14 cellular contexts compared by ENCODE assay signal in the genomic region with DNA sequence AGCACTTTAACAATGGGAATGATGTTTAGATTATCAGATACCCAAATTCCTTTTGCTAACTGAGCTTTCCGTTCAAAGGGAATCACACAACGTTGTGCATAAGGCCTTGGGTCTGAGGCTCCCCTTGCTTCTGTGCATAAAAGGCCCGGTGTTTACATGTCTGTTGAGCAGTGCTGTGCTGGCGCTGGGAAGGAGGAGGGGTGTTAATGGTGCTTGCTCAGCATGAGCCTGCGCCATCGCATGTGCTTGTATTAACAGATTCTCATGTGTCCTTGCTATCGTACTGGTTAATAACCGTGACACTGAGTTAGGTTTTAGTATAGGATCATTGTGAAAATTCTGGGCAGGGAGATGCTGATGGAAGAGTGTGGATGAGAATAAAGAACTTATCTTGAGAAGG.
DNase-seq lines count a peak whose midpoint lies in the region; ATAC-seq, FAIRE-seq and TF ChIP-seq lines count a peak whose summit lies in the region.
"Had no signal": no experiment of that assay in that cellular context is flagged by ENCODE, and none has a peak within 500 bp of the region (broad histone marks: within the 10 kb centered on the region; RNA-seq: fewer than 3 reads in every experiment).

No MANE protein-coding gene starts in this region.

- no peak for TF ChIP-seq RAD21 in IMR-90 (IDR thresholded peaks at IDR 0.05; ENCODE audit: low read length)
- TF ChIP-seq RAD21 in GM12878 (IDR thresholded peaks at IDR 0.05; ENCODE audit: insufficient read depth, low read depth, low read length): no peak

- POLR2A ChIA-PET in IMR-90 (lab: Charles Lee; ENCODE audit: unreplicated experiment): no interaction called here
- POLR2A ChIA-PET in GM12878 (lab: Charles Lee): no interaction called here
- POLR2A ChIA-PET in naive thymus-derived CD4-positive, alpha-beta T cell (lab: Charles Lee): interaction anchor here (0.7 kb wide), 1 partner anchor 18 kb away, joined by 3 read pairs; no protein-coding TSS in a partner anchor

- H4K20me1 ChIP-seq in IMR-90 (ENCODE audit: insufficient read depth, low read length) (no peaks in the 10 kb centered on the region), GM12878 (ENCODE audit: control insufficient read depth, insufficient read depth) (no peaks in the 10 kb centered on the region)

- H3K14ac ChIP-seq in IMR-90 (replicated peaks; ENCODE audit: low read depth, low read length): peak overlapping the region; percentile 10; the same call in 1 of the 2 replicates

- H2AFZ ChIP-seq in IMR-90 (replicated peaks; ENCODE audit: low read length, poor library complexity) (peak overlapping the region; percentile 64), GM12878 (ENCODE audit: control insufficient read depth, low read depth, low read length) (no peak overlapping the region)

- ATAC-seq in CD4-positive, CD25-positive, alpha-beta regulatory T cell (ENCODE audit: low read depth in 2 of 2): no peak
- ATAC-seq in IMR-90 (ENCODE audit: low read depth): peak; percentile 75
- no peak for ATAC-seq in GM12878
- no peak for ATAC-seq in naive thymus-derived CD4-positive, alpha-beta T cell
- no peak for ATAC-seq in HG02588 (IDR thresholded peaks at IDR 0.05; ENCODE audit: unreplicated experiment)

- no peak overlapping the region; the same call in 1 of the 2 replicates for H2AK5ac ChIP-seq in IMR-90 (ENCODE audit: low read depth, low read length)

- H3K36me3 ChIP-seq in CD4-positive, CD25-positive, alpha-beta regulatory T cell (ENCODE audit: control insufficient read depth, insufficient read depth, low read length): peaks cover 87% of the 10 kb centered on the region
- H3K36me3 ChIP-seq in IMR-90 (ENCODE audit: control insufficient read depth, insufficient read depth, low read length) (peaks cover 8% of the 10 kb centered on the region), GM12878 (ENCODE audit: control insufficient read depth in 2 of 2, insufficient read depth in 2 of 2, low read length in 1 of 2) (peaks cover 26 to 38% of the 10 kb centered on the region in 2 experiments)
- peaks cover 16 to 84% (median 53%) of the 10 kb centered on the region in 3 experiments for H3K36me3 ChIP-seq in naive thymus-derived CD4-positive, alpha-beta T cell (ENCODE audit: control insufficient read depth in 2 of 3, insufficient read depth in 3 of 3, low read length in 3 of 3)
- H3K36me3 ChIP-seq: adrenal gland had no signal

- WGBS in IMR-90 (ENCODE audit: extremely low coverage in 2 of 2, insufficient read length in 1 of 2), 2 experiments: 29% methylated on average over 5 of the region's 8 CpGs; no CpG with 5 or more reads in 1 of the 2 experiments
- 73% methylated on average over 8 of the region's 8 CpGs for WGBS in GM12878 (ENCODE audit: insufficient coverage, insufficient replicate concordance, low lambda C conversion rate, missing lambda C conversion rate)

- H3K27ac ChIP-seq in CD4-positive, CD25-positive, alpha-beta regulatory T cell (ENCODE audit: insufficient read depth, low read length, poor library complexity, severe bottlenecking): no peak overlapping the region
- H3K27ac ChIP-seq in IMR-90 (ENCODE audit: insufficient read depth, low read length) (no peak overlapping the region; the same call in 1 of the 2 replicates), GM12878 (ENCODE audit: control insufficient read depth, insufficient read depth) (no peak overlapping the region)
- peak overlapping the region; percentile 30 for H3K27ac ChIP-seq in naive thymus-derived CD4-positive, alpha-beta T cell (ENCODE audit: low read depth, low read length)
- H3K27ac ChIP-seq: adrenal gland, SJSA1 had no signal

- peak overlapping the region; percentile 5; the same call in 1 of the 2 replicates for H4K5ac ChIP-seq in IMR-90 (ENCODE audit: low read depth, low read length)

- CTCF ChIA-PET in IMR-90 (lab: Yijun Ruan, JAX) (interaction anchor here (0.7 kb wide), 1 partner anchor 118 kb away, joined by 4 read pairs; no protein-coding TSS in a partner anchor), GM12878 (lab: Yijun Ruan, JAX) (no interaction called here)
- CTCF ChIA-PET in naive thymus-derived CD4-positive, alpha-beta T cell (lab: Charles Lee): interaction anchor here (1.0 kb wide), 1 partner anchor 324 kb away, joined by 3 read pairs; no protein-coding TSS in a partner anchor

- FAIRE-seq in GM12878 (lab: Jason Lieb, UNC): no peak

- H3K4me1 Mint-ChIP-seq in CD4-positive, CD25-positive, alpha-beta regulatory T cell: peaks cover 0 to 20% (median 1%) of the 10 kb centered on the region in 4 donors
- peaks cover 0 to 16% (median 7%) of the 10 kb centered on the region in 7 donors for H3K4me1 Mint-ChIP-seq in naive thymus-derived CD4-positive, alpha-beta T cell

- H3K9ac ChIP-seq in IMR-90 (ENCODE audit: low read depth, low read length) (no peak overlapping the region), GM12878 (ENCODE audit: control insufficient read depth, insufficient read depth, low read length) (no peak overlapping the region)

- H3K4me2 ChIP-seq in IMR-90 (ENCODE audit: low read depth, low read length) (peak overlapping the region; percentile 7; the same call in 1 of the 2 replicates), GM12878 (ENCODE audit: control insufficient read depth, insufficient read depth) (no peak overlapping the region)

- DNase-seq in CD4-positive, CD25-positive, alpha-beta regulatory T cell: no peak
- peak; percentile 45 for DNase-seq in IMR-90
- no peak for DNase-seq in GM12878 (ENCODE audit: low read depth, low spot score)
- no peak for DNase-seq in naive thymus-derived CD4-positive, alpha-beta T cell
- no peak for DNase-seq in GM19238 (ENCODE audit: insufficient read length, low spot score)
- DNase-seq in HuH-7 (ENCODE audit: low spot score): no peak
- DNase-seq in COR-L47 (lab: John Stamatoyannopoulos, UW): no peak
- DNase-seq: adrenal gland, C1 segment of cervical spinal cord, NCI-H1105 treated with DMSO at 0.1 percent for 48 hours had no signal

- no peak overlapping the region for H3K4ac ChIP-seq in IMR-90 (ENCODE audit: low read depth, low read length)

- H3K9me3 Mint-ChIP-seq in CD4-positive, CD25-positive, alpha-beta regulatory T cell: peaks cover 0 to 2% (median 0%) of the 10 kb centered on the region in 7 donors
- peaks cover 0 to 6% (median 0%) of the 10 kb centered on the region in 11 donors for H3K9me3 Mint-ChIP-seq in naive thymus-derived CD4-positive, alpha-beta T cell

- H3K79me2 ChIP-seq in GM12878 (ENCODE audit: control insufficient read depth, insufficient read depth, low read length): no peaks in the 10 kb centered on the region

- in situ Hi-C loops in IMR-90 (cut with MboI; ENCODE audit: low sequenced_read_pairs): no loop called here
- in situ Hi-C loops in GM12878 (cut with MboI): no loop called here

- H2BK15ac ChIP-seq in IMR-90 (ENCODE audit: low read depth, low read length): no peak overlapping the region

- H2BK5ac ChIP-seq in IMR-90 (ENCODE audit: low read depth, low read length, poor library complexity, severe bottlenecking): no peak overlapping the region

- no peaks in the 10 kb centered on the region for H3K9me3 ChIP-seq in CD4-positive, CD25-positive, alpha-beta regulatory T cell (ENCODE audit: control insufficient read depth in 2 of 2, low read length in 2 of 2)
- H3K9me3 ChIP-seq in IMR-90 (ENCODE audit: control insufficient read depth, insufficient read depth, low read length) (no peaks in the 10 kb centered on the region), GM12878 (replicated peaks; ENCODE audit: control insufficient read depth, insufficient read depth, low read length) (no peaks in the 10 kb centered on the region)
- no peaks in the 10 kb centered on the region for H3K9me3 ChIP-seq in naive thymus-derived CD4-positive, alpha-beta T cell (ENCODE audit: control insufficient read depth in 2 of 3, low read length in 3 of 3)
- H3K9me3 ChIP-seq: adrenal gland, right atrium auricular region, SJSA1 had no signal

- no peaks in the 10 kb centered on the region for H3K4me1 ChIP-seq in CD4-positive, CD25-positive, alpha-beta regulatory T cell (ENCODE audit: control insufficient read depth, insufficient read depth, low read length, poor library complexity, severe bottlenecking)
- H3K4me1 ChIP-seq in IMR-90 (ENCODE audit: control insufficient read depth, insufficient read depth, low read length) (peaks cover 13% of the 10 kb centered on the region), GM12878 (ENCODE audit: control insufficient read depth, insufficient read depth, low read length) (no peaks in the 10 kb centered on the region)
- no peaks in the 10 kb centered on the region for H3K4me1 ChIP-seq in naive thymus-derived CD4-positive, alpha-beta T cell (ENCODE audit: control insufficient read depth in 2 of 2, insufficient read depth in 2 of 2, low read length in 2 of 2)
- H3K4me1 ChIP-seq: SJSA1 had no signal

- H3K4me3 ChIP-seq in CD4-positive, CD25-positive, alpha-beta regulatory T cell (ENCODE audit: low read depth, low read length): no peak overlapping the region
- H3K4me3 ChIP-seq in IMR-90 (ENCODE audit: insufficient read depth, low read depth, low read length) (no peak overlapping the region), GM12878 (no peak overlapping the region)
- H3K4me3 ChIP-seq in naive thymus-derived CD4-positive, alpha-beta T cell (ENCODE audit: low read length): no peak overlapping the region
- H3K4me3 ChIP-seq: adrenal gland, coronary artery, right atrium auricular region, SJSA1 had no signal

- dilution Hi-C loops in IMR-90 (cut with HindIII; ENCODE audit: low sequenced_read_pairs, unreplicated experiment): no loop called here

- H4K8ac ChIP-seq in IMR-90 (ENCODE audit: low read depth in 2 of 2, low read length in 2 of 2): peak overlapping the region in 1 of 2 experiments; percentile 34; a peak in 2 of 4 replicates

- H3K23ac ChIP-seq in IMR-90 (ENCODE audit: low read depth, low read length): no peak overlapping the region

- no peaks in the 10 kb centered on the region; the same call in 1 of the 2 replicates for H3K9me1 ChIP-seq in IMR-90 (ENCODE audit: insufficient read depth, low read length)

- no peak overlapping the region for H4K91ac ChIP-seq in IMR-90 (ENCODE audit: insufficient read depth, low read depth, low read length)

- no peak for TF ChIP-seq CTCF in IMR-90 (conservative IDR thresholded peaks at IDR 0.05; ENCODE audit: low read depth, low read length)
- no peak for TF ChIP-seq CTCF in GM12878 (IDR thresholded peaks at IDR 0.05 in 2 of 3, conservative IDR thresholded peaks at IDR 0.05 in 1 of 3; ENCODE audit: control insufficient read depth in 2 of 3, extremely low read depth in 1 of 3, insufficient read depth in 1 of 3, low read depth in 3 of 3, low read length in 3 of 3)

- H2BK120ac ChIP-seq in IMR-90 (ENCODE audit: low read depth, low read length): no peak overlapping the region

- TF ChIP-seq POLR2A in IMR-90 (IDR thresholded peaks at IDR 0.05; ENCODE audit: low read depth, low read length) (no peak), GM12878 (IDR thresholded peaks at IDR 0.05; ENCODE audit: low read depth, low read length) (no peak)

- peak overlapping the region in 2 of 3 donors; percentile 33 to 73 for H3K27ac Mint-ChIP-seq in CD4-positive, CD25-positive, alpha-beta regulatory T cell
- H3K27ac Mint-ChIP-seq in naive thymus-derived CD4-positive, alpha-beta T cell: peak overlapping the region in 7 of 9 donors; percentile 22 to 85 (median 59)

- no peaks in the 10 kb centered on the region for H3K79me1 ChIP-seq in IMR-90 (ENCODE audit: low read depth in 1 of 2, low read length in 2 of 2)

- BruUV-seq in IMR-90 (replicated peaks; lab: Mats Ljungman, UMichigan): no TSS peak
- TSS peak; percentile 6 for BruUV-seq in GM12878 (replicated peaks; lab: Mats Ljungman, UMichigan)

- H3K27me3 Mint-ChIP-seq in CD4-positive, CD25-positive, alpha-beta regulatory T cell: no peaks in the 10 kb centered on the region
- H3K27me3 Mint-ChIP-seq in naive thymus-derived CD4-positive, alpha-beta T cell: no peaks in the 10 kb centered on the region

- H3K36me3 Mint-ChIP-seq in CD4-positive, CD25-positive, alpha-beta regulatory T cell: peaks cover 56% of the 10 kb centered on the region
- H3K36me3 Mint-ChIP-seq in naive thymus-derived CD4-positive, alpha-beta T cell: peaks cover 12 to 69% (median 34%) of the 10 kb centered on the region in 5 donors

- H3K56ac ChIP-seq in IMR-90 (ENCODE audit: extremely low read depth, insufficient read depth, low read length): no peak overlapping the region

- TF ChIP-seq EP300 in GM12878 (IDR thresholded peaks at IDR 0.05; ENCODE audit: borderline replicate concordance in 1 of 2, control insufficient read depth in 1 of 2, low read depth in 2 of 2, low read length in 2 of 2): no peak

- RAD21 ChIA-PET in GM12878 (lab: Charles Lee; ENCODE audit: unreplicated experiment): no interaction called here

- no peak overlapping the region for H2BK20ac ChIP-seq in IMR-90 (ENCODE audit: low read depth, low read length)

- intact Hi-C loops in IMR-90 (cut with micrococcal nuclease) (no loop called here), GM12878 (cut with micrococcal nuclease; ENCODE audit: unreplicated experiment) (no loop called here)
- intact Hi-C loops in naive thymus-derived CD4-positive, alpha-beta T cell (cut with micrococcal nuclease): no loop called here

- no peaks in the 10 kb centered on the region for H3K27me3 ChIP-seq in CD4-positive, CD25-positive, alpha-beta regulatory T cell (ENCODE audit: control insufficient read depth, insufficient read depth, low read length)
- H3K27me3 ChIP-seq in IMR-90 (ENCODE audit: control insufficient read depth, insufficient read depth, low read length) (no peaks in the 10 kb centered on the region), GM12878 (replicated peaks in 1 of 2; ENCODE audit: control insufficient read depth in 2 of 2, insufficient read depth in 2 of 2, low read length in 1 of 2) (no peaks in the 10 kb centered on the region)
- no peaks in the 10 kb centered on the region for H3K27me3 ChIP-seq in naive thymus-derived CD4-positive, alpha-beta T cell (ENCODE audit: control insufficient read depth in 2 of 2, insufficient read depth in 2 of 2, low read length in 2 of 2)
- H3K27me3 ChIP-seq: adrenal gland, right atrium auricular region, SJSA1 had no signal

- SMC1A ChIA-PET in GM12878 (lab: Charles Lee; ENCODE audit: uncharacterized antibody, unreplicated experiment): interaction anchor here (0.6 to 1.8 kb wide), 4 partner anchors 9 to 597 kb away, joined by 3 to 4 read pairs (median 4); a partner anchor contains a TSS

- H2AK9ac ChIP-seq in IMR-90 (replicated peaks; ENCODE audit: low read depth, low read length, poor library complexity): no peak overlapping the region

- H3K18ac ChIP-seq in IMR-90 (ENCODE audit: low read depth, low read length): no peak overlapping the region

- peak overlapping the region in 1 of 4 donors; percentile 22 for H3K4me3 Mint-ChIP-seq in CD4-positive, CD25-positive, alpha-beta regulatory T cell
- H3K4me3 Mint-ChIP-seq in naive thymus-derived CD4-positive, alpha-beta T cell: no peak overlapping the region
